Comparison of ENCODE assay signal across 9 cellular contexts in genomic region chr2:223459328-223459939, GRCh38.
A peak's percentile ranks its signal among the peaks of the same experiment; 100 is the strongest.
DNase-seq lines count a peak whose midpoint lies in the region; ATAC-seq, FAIRE-seq and TF ChIP-seq lines count a peak whose summit lies in the region.
"Had no signal": no experiment of that assay in that cellular context is flagged by ENCODE, and none has a peak within 500 bp of the region (broad histone marks: within the 10 kb centered on the region; RNA-seq: fewer than 3 reads in every experiment).

No MANE protein-coding gene starts in this region.

- intact Hi-C loops in activated CD8-positive, alpha-beta T cell treated with anti-CD3 and anti-CD28 coated beads for 36 hours (cut with micrococcal nuclease), result no loop called here
- intact Hi-C loops in dorsolateral prefrontal cortex (cut with DNase I), result no loop called here

- DNase-seq in activated CD8-positive, alpha-beta T cell treated with anti-CD3 and anti-CD28 coated beads for 36 hours, result no peak
- DNase-seq in activated CD8-positive, alpha-beta T cell treated with anti-CD3 and anti-CD28 coated beads, Interleukin-2, amount 10 ng/mL, durations not matched to agents 7 days and 5 days, result no peak
- DNase-seq in NCI-H345 treated with DMSO at 0.1 percent for 48 hours (lab: John Stamatoyannopoulos, UW; ENCODE audit: unreplicated experiment) (peak; percentile 32), dorsolateral prefrontal cortex (no peak), thoracic aorta (ENCODE audit: low spot score) (no peak), T-cell (no peak), frontal cortex (ENCODE audit: low spot score in 2 of 2) (no peak)
- DNase-seq: left lung had no signal

- FAIRE-seq in frontal cortex (lab: Jason Lieb, UNC), result no peak

- no peaks in the 10 kb centered on the region for H3K36me3 Mint-ChIP-seq in activated CD8-positive, alpha-beta T cell treated with anti-CD3 and anti-CD28 coated beads for 36 hours (ENCODE audit: low read depth)
- no peaks in the 10 kb centered on the region for H3K36me3 Mint-ChIP-seq in activated CD8-positive, alpha-beta T cell treated with anti-CD3 and anti-CD28 coated beads, Interleukin-2, amount 10 ng/mL, durations not matched to agents 7 days and 5 days (ENCODE audit: low read depth)
- no peaks in the 10 kb centered on the region for H3K36me3 Mint-ChIP-seq in T-cell

- no peaks in the 10 kb centered on the region for H3K9me3 ChIP-seq in thoracic aorta
- H3K9me3 ChIP-seq: left lung had no signal

- peak; percentile 50 for TF ChIP-seq CTCF in activated CD8-positive, alpha-beta T cell treated with anti-CD3 and anti-CD28 coated beads for 36 hours (IDR thresholded peaks at IDR 0.05)
- TF ChIP-seq CTCF in dorsolateral prefrontal cortex (IDR thresholded peaks at IDR 0.05 in 54 of 56, conservative IDR thresholded peaks at IDR 0.05 in 2 of 56; ENCODE audit: low read depth in 1 of 56, partially characterized antibody in 56 of 56), result peak; percentile 18 to 73 (median 49)
- TF ChIP-seq CTCF in thoracic aorta (IDR thresholded peaks at IDR 0.05), result peak; percentile 42

- H3K27me3 ChIP-seq in dorsolateral prefrontal cortex (no peaks in the 10 kb centered on the region), thoracic aorta (replicated peaks; ENCODE audit: insufficient read depth) (no peaks in the 10 kb centered on the region)
- H3K27me3 ChIP-seq: left lung had no signal

- no peaks in the 10 kb centered on the region for H3K4me1 Mint-ChIP-seq in activated CD8-positive, alpha-beta T cell treated with anti-CD3 and anti-CD28 coated beads for 36 hours (ENCODE audit: low read depth)
- H3K4me1 Mint-ChIP-seq in activated CD8-positive, alpha-beta T cell treated with anti-CD3 and anti-CD28 coated beads, Interleukin-2, amount 10 ng/mL, durations not matched to agents 7 days and 5 days (ENCODE audit: low read depth), result no peaks in the 10 kb centered on the region
- H3K4me1 Mint-ChIP-seq in T-cell, result no peaks in the 10 kb centered on the region

- H3K27ac ChIP-seq in dorsolateral prefrontal cortex, result no peak overlapping the region
- H3K27ac ChIP-seq in thoracic aorta, result no peak overlapping the region
- H3K27ac ChIP-seq: left lung had no signal

- H3K4me3 ChIP-seq in dorsolateral prefrontal cortex (no peak overlapping the region), thoracic aorta (no peak overlapping the region)
- H3K4me3 ChIP-seq: left lung had no signal

- H3K27ac Mint-ChIP-seq in activated CD8-positive, alpha-beta T cell treated with anti-CD3 and anti-CD28 coated beads for 36 hours, result no peak overlapping the region
- no peak overlapping the region for H3K27ac Mint-ChIP-seq in activated CD8-positive, alpha-beta T cell treated with anti-CD3 and anti-CD28 coated beads, Interleukin-2, amount 10 ng/mL, durations not matched to agents 7 days and 5 days
- H3K27ac Mint-ChIP-seq in T-cell, result no peak overlapping the region

- H3K36me3 ChIP-seq in thoracic aorta, result no peaks in the 10 kb centered on the region
- H3K36me3 ChIP-seq: left lung had no signal

- no peak for ATAC-seq in activated CD8-positive, alpha-beta T cell treated with anti-CD3 and anti-CD28 coated beads for 36 hours
- no peak for ATAC-seq in activated CD8-positive, alpha-beta T cell treated with anti-CD3 and anti-CD28 coated beads, Interleukin-2, amount 10 ng/mL, durations not matched to agents 7 days and 5 days
- ATAC-seq in thoracic aorta (ENCODE audit: insufficient number of reproducible peaks, low FRiP score, low read depth) (no peak), T-cell (replicated peaks in 1 of 4) (no peak), HG03457 (IDR thresholded peaks at IDR 0.05; ENCODE audit: unreplicated experiment) (no peak)
- ATAC-seq: left lung had no signal

- no peaks in the 10 kb centered on the region for H3K4me1 ChIP-seq in thoracic aorta (ENCODE audit: control insufficient read depth in 1 of 2, low read depth in 2 of 2)

- CTCF ChIA-PET in activated CD8-positive, alpha-beta T cell treated with anti-CD3 and anti-CD28 coated beads for 36 hours (lab: Charles Lee), result interaction anchor here (0.6 to 1.1 kb wide), 3 partner anchors 11 to 339 kb away, joined by 3 to 4 read pairs (median 3); no protein-coding TSS in a partner anchor
- CTCF ChIA-PET in activated CD8-positive, alpha-beta T cell treated with anti-CD3 and anti-CD28 coated beads, Interleukin-2, amount 10 ng/mL, durations not matched to agents 7 days and 5 days (lab: Charles Lee), result interaction anchor here (0.7 kb wide), 1 partner anchor 169 kb away, joined by 4 read pairs; no protein-coding TSS in a partner anchor
- CTCF ChIA-PET in T-cell (lab: Charles Lee), result interaction anchor here in 1 of 2 donors (1.0 kb wide), 1 partner anchor 339 kb away, joined by 4 read pairs; no protein-coding TSS in a partner anchor

- no peaks in the 10 kb centered on the region for H3K27me3 Mint-ChIP-seq in activated CD8-positive, alpha-beta T cell treated with anti-CD3 and anti-CD28 coated beads for 36 hours
- no peaks in the 10 kb centered on the region for H3K27me3 Mint-ChIP-seq in activated CD8-positive, alpha-beta T cell treated with anti-CD3 and anti-CD28 coated beads, Interleukin-2, amount 10 ng/mL, durations not matched to agents 7 days and 5 days (ENCODE audit: low read depth)
- no peaks in the 10 kb centered on the region for H3K27me3 Mint-ChIP-seq in T-cell

- POLR2A ChIA-PET in activated CD8-positive, alpha-beta T cell treated with anti-CD3 and anti-CD28 coated beads for 36 hours (lab: Charles Lee), result no interaction called here
- POLR2A ChIA-PET in activated CD8-positive, alpha-beta T cell treated with anti-CD3 and anti-CD28 coated beads, Interleukin-2, amount 10 ng/mL, durations not matched to agents 7 days and 5 days (lab: Charles Lee), result no interaction called here
- POLR2A ChIA-PET in T-cell (lab: Charles Lee), result no interaction called here

- no peaks in the 10 kb centered on the region for H3K9me3 Mint-ChIP-seq in activated CD8-positive, alpha-beta T cell treated with anti-CD3 and anti-CD28 coated beads for 36 hours
- H3K9me3 Mint-ChIP-seq in activated CD8-positive, alpha-beta T cell treated with anti-CD3 and anti-CD28 coated beads, Interleukin-2, amount 10 ng/mL, durations not matched to agents 7 days and 5 days (ENCODE audit: insufficient read depth), result no peaks in the 10 kb centered on the region
- peaks cover 4 to 5% (median 4%) of the 10 kb centered on the region in 3 donors for H3K9me3 Mint-ChIP-seq in T-cell

- H3K4me3 Mint-ChIP-seq in activated CD8-positive, alpha-beta T cell treated with anti-CD3 and anti-CD28 coated beads for 36 hours, result no peak overlapping the region
- no peak overlapping the region for H3K4me3 Mint-ChIP-seq in activated CD8-positive, alpha-beta T cell treated with anti-CD3 and anti-CD28 coated beads, Interleukin-2, amount 10 ng/mL, durations not matched to agents 7 days and 5 days
- no peak overlapping the region for H3K4me3 Mint-ChIP-seq in T-cell
